8 cellular contexts compared by ENCODE assay signal in the genomic region with DNA sequence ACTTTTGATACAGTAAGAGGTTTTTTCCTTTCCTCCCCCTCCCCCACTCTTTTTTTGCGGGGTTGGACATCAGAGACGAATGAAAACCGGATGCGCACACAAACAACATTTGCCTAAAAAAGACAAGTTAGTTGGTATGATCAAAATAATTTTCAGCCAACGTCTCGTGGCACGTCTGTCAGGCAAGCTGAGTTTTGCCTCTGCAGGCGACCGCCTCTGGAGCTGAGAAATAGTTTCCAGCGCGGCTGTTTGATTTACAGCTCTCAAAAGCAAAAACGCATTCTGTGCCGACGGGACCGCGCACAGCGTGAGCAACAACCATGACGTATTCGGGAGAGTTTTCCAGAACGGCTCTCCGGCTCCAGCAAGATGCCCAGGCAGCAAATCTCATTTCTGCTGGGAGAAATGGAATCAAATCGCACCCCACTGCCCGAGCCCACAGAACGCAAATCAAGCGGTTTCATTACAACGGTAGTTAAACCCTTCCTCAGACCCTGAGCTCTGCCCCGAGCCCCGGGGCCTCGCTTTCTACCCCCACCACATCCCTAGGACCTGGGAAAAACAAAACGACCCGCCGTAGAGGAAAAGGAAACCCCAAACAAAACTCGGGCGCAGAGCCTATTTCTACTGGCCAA. TPM values are rescaled to one million over a fixed set of nuclear protein-coding genes. Genes with fewer than 3 reads are reported as not detected.
A peak's percentile ranks its signal among the peaks of the same experiment; 100 is the strongest.
DNase-seq lines count a peak whose midpoint lies in the region; ATAC-seq and TF ChIP-seq lines count a peak whose summit lies in the region.

No MANE protein-coding gene starts in this region.

- peak overlapping the region; percentile 90 for H3K9ac ChIP-seq in OCI-LY1 (ENCODE audit: low read length)

- H2AFZ ChIP-seq in OCI-LY1 (ENCODE audit: low read length) = peak overlapping the region; percentile 41; the same call in 1 of the 2 replicates

- peak overlapping the region; percentile 81 for H3K27ac ChIP-seq in OCI-LY1 (ENCODE audit: low read depth, low read length, poor library complexity, severe bottlenecking)
- peak overlapping the region; percentile 95 for H3K27ac ChIP-seq in ovary
- peak overlapping the region; percentile 99 to 100 for H3K27ac ChIP-seq in tibial artery

- intact Hi-C loops in head of caudate nucleus (cut with DNase I) = loop anchor here (1.0 to 5.0 kb wide), 2 partner anchors 14 to 50 kb away; a partner anchor contains a TSS
- intact Hi-C loops in ovary (cut with DNase I) = loop anchor here in 2 of 4 donors (1.0 to 2.0 kb wide), 2 partner anchors 14 kb away; a partner anchor contains a TSS
- intact Hi-C loops in tibial artery (cut with DNase I; ENCODE audit: low total_unique reads) = loop anchor here (1.0 kb wide), 1 partner anchor 15 kb away; a partner anchor contains a TSS

- peak overlapping the region; percentile 80 for H3K4me2 ChIP-seq in OCI-LY1 (ENCODE audit: low read length)

- no peaks in the 10 kb centered on the region for H3K9me3 ChIP-seq in OCI-LY1 (ENCODE audit: low read length)
- H3K9me3 ChIP-seq in ovary = no peaks in the 10 kb centered on the region
- H3K9me3 ChIP-seq in tibial artery = no peaks in the 10 kb centered on the region

- DNase-seq in activated CD4-positive, CD25-positive, alpha-beta regulatory T cell (lab: John Stamatoyannopoulos, UW) = peak; percentile 29 to 39 (median 32)
- no peak for DNase-seq in activated CD4-positive, CD25-positive, alpha-beta regulatory T cell treated with anti-CD3 and anti-CD28 coated beads, Interleukin-2, amount 50 U/mL, for 72 hours
- peak; percentile 45 to 58 (median 53) for DNase-seq in activated naive CD4-positive, alpha-beta T cell (lab: John Stamatoyannopoulos, UW)
- DNase-seq in head of caudate nucleus = peak; percentile 66 to 92 (median 81)
- peak; percentile 74 to 84 (median 80) for DNase-seq in ovary
- DNase-seq in tibial artery = peak; percentile 74 to 87

- WGBS in ovary, 3 donors = 0 to 1% (median 0%) methylated on average over 34 of the region's 34 CpGs

- H3K27me3 ChIP-seq in OCI-LY1 (ENCODE audit: insufficient read depth, low read length) (no peaks in the 10 kb centered on the region), ovary (no peaks in the 10 kb centered on the region), tibial artery (no peaks in the 10 kb centered on the region)

- no peak for TF ChIP-seq POLR2A in ovary (IDR thresholded peaks at IDR 0.05)

- H4K20me1 ChIP-seq in OCI-LY1 (ENCODE audit: insufficient read depth, low read length) = no peaks in the 10 kb centered on the region

- H3F3A ChIP-seq in OCI-LY1 (ENCODE audit: insufficient read depth, low read length) = no peaks in the 10 kb centered on the region

- H3K36me3 ChIP-seq in OCI-LY1 (ENCODE audit: insufficient read depth, low read length) = no peaks in the 10 kb centered on the region; the same call in 1 of the 2 replicates
- no peaks in the 10 kb centered on the region for H3K36me3 ChIP-seq in ovary
- H3K36me3 ChIP-seq in tibial artery = no peaks in the 10 kb centered on the region

- H3K9me2 ChIP-seq in OCI-LY1 (ENCODE audit: low read depth, low read length) = no peaks in the 10 kb centered on the region

- H3K79me2 ChIP-seq in OCI-LY1 (ENCODE audit: insufficient read depth, low read length) = no peaks in the 10 kb centered on the region

- TF ChIP-seq EP300 in ovary (IDR thresholded peaks at IDR 0.05) = no peak

- TF ChIP-seq CTCF in OCI-LY1 (IDR thresholded peaks at IDR 0.05; ENCODE audit: low read length) (peak; percentile 4; the same call in 1 of the 2 replicates), ovary (IDR thresholded peaks at IDR 0.05) (peak in 1 of 3 donors; percentile 13), tibial artery (IDR thresholded peaks at IDR 0.05) (no peak)

- ATAC-seq in HG03280 (IDR thresholded peaks at IDR 0.05; ENCODE audit: unreplicated experiment) = peak; percentile 17

- H3K4me3 ChIP-seq in OCI-LY1 (ENCODE audit: low read depth, low read length, poor library complexity, severe bottlenecking) (peak overlapping the region; percentile 74), ovary (peak overlapping the region; percentile 66), tibial artery (peak overlapping the region; percentile 66 to 73)

- H3K4me1 ChIP-seq in OCI-LY1 (ENCODE audit: insufficient read depth, low read length, severe bottlenecking) = peaks cover 28% of the 10 kb centered on the region
- peaks cover 3% of the 10 kb centered on the region for H3K4me1 ChIP-seq in ovary (ENCODE audit: insufficient read depth)
- H3K4me1 ChIP-seq in tibial artery = peaks cover 0 to 29% (median 14%) of the 10 kb centered on the region in 4 donors

RNA-seq across cellular contexts. Expression of a gene that starts 14.2 kb away (rescaled TPM):
- 100 to 1,000 TPM; 122 to 312 (median 225) TPM for total RNA-seq in ovary
- 100 to 1,000 TPM; 143 to 514 TPM for polyA plus RNA-seq in ovary

RNA-seq across cellular contexts. Expression of a gene that starts 50.9 kb away (rescaled TPM):
- total RNA-seq in ovary = 10 to 100 TPM in 6 of 7 donors, 1 to 10 TPM in 1; 9.9 to 28.5 (median 16.3) TPM
- 1 to 10 TPM; 7.7 to 9.3 TPM for polyA plus RNA-seq in ovary
